ENCODE assay signal across 8 cellular contexts in genomic region chr11:85809881-85810280, GRCh38. TPM values are rescaled to one million over a fixed set of nuclear protein-coding genes. Genes with fewer than 3 reads are reported as not detected.
DNase-seq lines count a peak whose midpoint lies in the region; ATAC-seq and TF ChIP-seq lines count a peak whose summit lies in the region.

No MANE protein-coding gene starts in this region.

- H3K9me3 ChIP-seq in PC-9 (ENCODE audit: insufficient read depth, low read depth) = no peaks in the 10 kb centered on the region
- no peaks in the 10 kb centered on the region for H3K9me3 ChIP-seq in mucosa of rectum (ENCODE audit: control insufficient read depth in 2 of 2, low read length in 2 of 2)

- H3K4me2 ChIP-seq in PC-9 = peak overlapping the region; percentile 97

- H3K27ac ChIP-seq in PC-9 = no peak overlapping the region
- peak overlapping the region; percentile 75 to 76 for H3K27ac ChIP-seq in mucosa of rectum (ENCODE audit: low read depth in 2 of 2, low read length in 2 of 2)

- peak overlapping the region; percentile 85; the same call in 1 of the 2 replicates for H2AFZ ChIP-seq in PC-9

- no peaks in the 10 kb centered on the region for H3K79me2 ChIP-seq in PC-9 (ENCODE audit: low read depth)

- CTCF ChIA-PET in PC-9 (lab: Charles Lee) = no interaction called here

- ATAC-seq in GM21825 (IDR thresholded peaks at IDR 0.05; ENCODE audit: unreplicated experiment) (no peak), GM18511 (IDR thresholded peaks at IDR 0.05; ENCODE audit: unreplicated experiment) (no peak), HG03135 (IDR thresholded peaks at IDR 0.05; ENCODE audit: unreplicated experiment) (no peak), GM19351 (IDR thresholded peaks at IDR 0.05; ENCODE audit: unreplicated experiment) (no peak)

- H3K27me3 ChIP-seq in PC-9 (ENCODE audit: insufficient read depth, low read depth) (no peaks in the 10 kb centered on the region), mucosa of rectum (ENCODE audit: control insufficient read depth in 2 of 2, insufficient read depth in 2 of 2, low read length in 2 of 2) (no peaks in the 10 kb centered on the region)

- POLR2A ChIA-PET in PC-9 (lab: Charles Lee; ENCODE audit: unreplicated experiment) = no interaction called here

- no peak for DNase-seq in GM12864 (ENCODE audit: low read depth)
- DNase-seq in PC-9 = peak in 1 of 2 experiments; percentile 60
- no peak for DNase-seq in choroid plexus epithelial cell (ENCODE audit: low read depth)

- no TSS peak for BruUV-seq in PC-9 (replicated peaks; lab: Mats Ljungman, UMichigan)

- no peaks in the 10 kb centered on the region for H3K9me2 ChIP-seq in PC-9 (ENCODE audit: insufficient read depth)

- H3F3A ChIP-seq in PC-9 (ENCODE audit: insufficient read depth, low read depth) = peaks cover 9% of the 10 kb centered on the region; the same call in 1 of the 2 replicates

- peak overlapping the region; percentile 48 to 89 for H3K9ac ChIP-seq in mucosa of rectum (ENCODE audit: low read depth in 1 of 2, low read length in 2 of 2)

- H3K4me3 ChIP-seq in GM12864 (ENCODE audit: low read depth, low read length) (no peak overlapping the region), PC-9 (peak overlapping the region; percentile 81; the same call in 1 of the 2 replicates), choroid plexus epithelial cell (ENCODE audit: low read depth, low read length) (no peak overlapping the region), mucosa of rectum (ENCODE audit: low read length in 2 of 2) (peak overlapping the region; percentile 77 to 85)

- TF ChIP-seq CTCF in GM12864 (IDR thresholded peaks at IDR 0.05; ENCODE audit: low read depth, low read length, missing control alignments) (peak; percentile 4), PC-9 (conservative IDR thresholded peaks at IDR 0.05) (no peak; the same call in 1 of the 2 replicates), choroid plexus epithelial cell (conservative IDR thresholded peaks at IDR 0.05; ENCODE audit: low read depth, low read length) (peak; percentile 29)

- intact Hi-C loops in PC-9 (cut with micrococcal nuclease; ENCODE audit: unreplicated experiment) = loop anchor here (1.0 to 2.0 kb wide), 2 partner anchors 35 to 41 kb away; no protein-coding TSS in a partner anchor

- no peaks in the 10 kb centered on the region for H4K20me1 ChIP-seq in PC-9 (ENCODE audit: insufficient read depth)

- H3K4me1 ChIP-seq in PC-9 (replicated peaks; ENCODE audit: insufficient read depth) (peaks cover 24% of the 10 kb centered on the region), mucosa of rectum (ENCODE audit: control insufficient read depth in 2 of 2, insufficient read depth in 2 of 2, low read length in 2 of 2) (peaks cover 35 to 53% of the 10 kb centered on the region in 2 donors)

- H3K36me3 ChIP-seq in PC-9 (ENCODE audit: low read depth) (no peaks in the 10 kb centered on the region), mucosa of rectum (ENCODE audit: control insufficient read depth in 2 of 2, insufficient read depth in 2 of 2, low read length in 2 of 2) (no peaks in the 10 kb centered on the region)

RNA-seq across cellular contexts. Expression of gene SYTL2, which starts 1.1 kb away (rescaled TPM):
- 13.3 and 16.0 TPM in 2 replicates for total RNA-seq in PC-9 (2021)

RNA-seq across cellular contexts. Expression of gene CCDC83, which starts 45.3 kb away (rescaled TPM):
- total RNA-seq in PC-9 (2021) = not detected in 2 replicates

Comparison
In these comparisons a context has a peak if more than half of its experiments do, and no peak if none do; other contexts are left out.
1. H3K4me3 ChIP-seq: peak in PC-9 (single experiment) and mucosa of rectum (2 of 2); none in GM12864 (single experiment) and choroid plexus epithelial cell (single experiment).